In the genomic region with DNA sequence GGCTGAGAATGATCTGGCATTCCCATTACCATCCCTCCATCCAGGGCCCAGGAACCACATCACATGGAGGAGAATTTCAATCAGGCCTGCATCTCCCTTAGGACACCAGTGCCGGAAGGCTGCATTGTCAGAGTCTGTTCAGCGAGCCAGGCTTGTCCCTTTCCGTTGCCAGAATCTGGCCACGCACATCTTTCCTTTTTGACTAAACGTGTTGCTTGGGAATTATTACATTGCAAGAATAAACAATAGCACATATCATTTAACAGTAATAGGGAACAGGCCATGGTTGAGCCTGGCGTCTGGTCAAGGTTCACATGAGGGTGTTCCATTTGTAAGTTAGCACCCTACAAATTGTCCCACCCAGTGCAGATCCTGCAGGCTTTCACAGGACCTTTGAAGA, we compare ENCODE assay signal across 19 cellular contexts. TPM values are rescaled to one million over a fixed set of nuclear protein-coding genes. Genes with fewer than 3 reads are reported as not detected.
A peak's percentile ranks its signal among the peaks of the same experiment; 100 is the strongest.
DNase-seq lines count a peak whose midpoint lies in the region; ATAC-seq and TF ChIP-seq lines count a peak whose summit lies in the region.
"Had no signal": no experiment of that assay in that cellular context is flagged by ENCODE, and none has a peak within 500 bp of the region (broad histone marks: within the 10 kb centered on the region; RNA-seq: fewer than 3 reads in every experiment).

No MANE protein-coding gene starts in this region.

- intact Hi-C loops in heart left ventricle (cut with DNase I): loop anchor here in 2 of 10 donors (5.0 kb wide), 2 partner anchors 35 to 40 kb away; a partner anchor contains a TSS
- intact Hi-C loops in activated CD8-positive, alpha-beta T cell treated with anti-CD3 and anti-CD28 coated beads for 36 hours (cut with micrococcal nuclease): no loop called here

- peaks cover 5% of the 10 kb centered on the region for H3K36me3 Mint-ChIP-seq in neural progenitor cell
- no peaks in the 10 kb centered on the region for H3K36me3 Mint-ChIP-seq in activated naive CD8-positive, alpha-beta T cell treated with anti-CD3 and anti-CD28 coated beads, Interleukin-2, amount 50 U/mL, for 24 hours (ENCODE audit: low read depth)
- no peaks in the 10 kb centered on the region for H3K36me3 Mint-ChIP-seq in activated CD8-positive, alpha-beta T cell treated with anti-CD3 and anti-CD28 coated beads for 36 hours (ENCODE audit: low read depth)
- H3K36me3 Mint-ChIP-seq: CD4-positive, alpha-beta memory T cell had no signal

- peak overlapping the region; percentile 28 for H3K4me2 ChIP-seq in neural progenitor cell

- peaks cover 42% of the 10 kb centered on the region for H3F3A ChIP-seq in neural progenitor cell (ENCODE audit: low read depth)

- ATAC-seq in heart left ventricle: peak in 3 of 4 donors; percentile 74 to 76 (median 76)
- no peak for ATAC-seq in activated naive CD8-positive, alpha-beta T cell treated with anti-CD3 and anti-CD28 coated beads, Interleukin-2, amount 50 U/mL, for 24 hours
- ATAC-seq in activated CD8-positive, alpha-beta T cell treated with anti-CD3 and anti-CD28 coated beads for 36 hours: no peak
- ATAC-seq: PC-3 had no signal

- H3K36me3 ChIP-seq in heart left ventricle (peaks cover 0 to 12% (median 0%) of the 10 kb centered on the region in 9 donors), neural progenitor cell (no peaks in the 10 kb centered on the region), tibial nerve (no peaks in the 10 kb centered on the region)

- no peak overlapping the region for H3K27ac Mint-ChIP-seq in neural progenitor cell
- H3K27ac Mint-ChIP-seq in activated naive CD8-positive, alpha-beta T cell treated with anti-CD3 and anti-CD28 coated beads, Interleukin-2, amount 50 U/mL, for 24 hours: no peak overlapping the region
- H3K27ac Mint-ChIP-seq in activated CD8-positive, alpha-beta T cell treated with anti-CD3 and anti-CD28 coated beads for 36 hours: no peak overlapping the region
- H3K27ac Mint-ChIP-seq: B cell; CD4-positive, alpha-beta memory T cell; HFFc6 had no signal

- TF ChIP-seq EP300 in tibial nerve (IDR thresholded peaks at IDR 0.05): peak in 1 of 2 donors; percentile 27

- TF ChIP-seq CTCF in heart left ventricle (IDR thresholded peaks at IDR 0.05) (no peak), neural progenitor cell (IDR thresholded peaks at IDR 0.05) (no peak), tibial nerve (IDR thresholded peaks at IDR 0.05) (no peak)
- TF ChIP-seq CTCF in activated CD8-positive, alpha-beta T cell treated with anti-CD3 and anti-CD28 coated beads for 36 hours (IDR thresholded peaks at IDR 0.05): no peak

- H3K4me1 ChIP-seq in heart left ventricle (peaks cover 0 to 44% (median 11%) of the 10 kb centered on the region in 12 donors), neural progenitor cell (peaks cover 63% of the 10 kb centered on the region), tibial nerve (peaks cover 0 to 25% (median 0%) of the 10 kb centered on the region in 4 donors)

- H3K27me3 ChIP-seq in heart left ventricle: no peaks in the 10 kb centered on the region
- no peaks in the 10 kb centered on the region for H3K27me3 ChIP-seq in neural progenitor cell
- no peaks in the 10 kb centered on the region for H3K27me3 ChIP-seq in tibial nerve

- H3K27me3 Mint-ChIP-seq in neural progenitor cell (ENCODE audit: insufficient read depth, low read depth): no peaks in the 10 kb centered on the region
- no peaks in the 10 kb centered on the region for H3K27me3 Mint-ChIP-seq in activated naive CD8-positive, alpha-beta T cell treated with anti-CD3 and anti-CD28 coated beads, Interleukin-2, amount 50 U/mL, for 24 hours
- peaks cover under 1% of the 10 kb centered on the region for H3K27me3 Mint-ChIP-seq in activated CD8-positive, alpha-beta T cell treated with anti-CD3 and anti-CD28 coated beads for 36 hours
- H3K27me3 Mint-ChIP-seq: B cell had no signal

- WGBS in heart left ventricle, 4 donors: 52 to 72% (median 63%) methylated on average over 6 of the region's 6 CpGs
- 62 to 68% methylated on average over 6 of the region's 6 CpGs for WGBS in tibial nerve, 2 donors

- peaks cover 53% of the 10 kb centered on the region for H3K4me1 Mint-ChIP-seq in neural progenitor cell
- H3K4me1 Mint-ChIP-seq in activated naive CD8-positive, alpha-beta T cell treated with anti-CD3 and anti-CD28 coated beads, Interleukin-2, amount 50 U/mL, for 24 hours: no peaks in the 10 kb centered on the region
- no peaks in the 10 kb centered on the region for H3K4me1 Mint-ChIP-seq in activated CD8-positive, alpha-beta T cell treated with anti-CD3 and anti-CD28 coated beads for 36 hours (ENCODE audit: low read depth)
- H3K4me1 Mint-ChIP-seq: CD4-positive, alpha-beta memory T cell had no signal

- peaks cover 4% of the 10 kb centered on the region for H3K79me2 ChIP-seq in neural progenitor cell (ENCODE audit: low read depth)

- no peak overlapping the region for H3K9ac ChIP-seq in neural progenitor cell

- H3K27ac ChIP-seq in heart left ventricle (peak overlapping the region in 5 of 12 donors; percentile 4 to 32 (median 26)), neural progenitor cell (no peak overlapping the region), tibial nerve (peak overlapping the region in 1 of 4 donors; percentile 11)

- H3K4me3 ChIP-seq in heart left ventricle: no peak overlapping the region
- H3K4me3 ChIP-seq in neural progenitor cell: no peak overlapping the region
- no peak overlapping the region for H3K4me3 ChIP-seq in tibial nerve

- H3K9me3 ChIP-seq in heart left ventricle (no peaks in the 10 kb centered on the region), neural progenitor cell (ENCODE audit: low read depth) (no peaks in the 10 kb centered on the region), tibial nerve (no peaks in the 10 kb centered on the region)

- no peak overlapping the region for H2AFZ ChIP-seq in neural progenitor cell (replicated peaks)

- H3K9me3 Mint-ChIP-seq in neural progenitor cell: no peaks in the 10 kb centered on the region
- H3K9me3 Mint-ChIP-seq in activated naive CD8-positive, alpha-beta T cell treated with anti-CD3 and anti-CD28 coated beads, Interleukin-2, amount 50 U/mL, for 24 hours: no peaks in the 10 kb centered on the region
- H3K9me3 Mint-ChIP-seq in activated CD8-positive, alpha-beta T cell treated with anti-CD3 and anti-CD28 coated beads for 36 hours: no peaks in the 10 kb centered on the region
- H3K9me3 Mint-ChIP-seq: HFFc6 had no signal

- peaks cover 7% of the 10 kb centered on the region for H4K20me1 ChIP-seq in neural progenitor cell (ENCODE audit: low read depth)

- DNase-seq in cerebellar cortex (ENCODE audit: low spot score): peak; percentile 44
- DNase-seq in heart left ventricle: peak in 4 of 5 donors; percentile 32 to 50 (median 40)
- DNase-seq in neural progenitor cell (ENCODE audit: low spot score): no peak
- peak; percentile 16 to 51 for DNase-seq in tibial nerve (ENCODE audit: low spot score in 2 of 2)
- no peak for DNase-seq in activated naive CD8-positive, alpha-beta T cell treated with anti-CD3 and anti-CD28 coated beads, Interleukin-2, amount 50 U/mL, for 24 hours
- DNase-seq in kidney tubule cell (ENCODE audit: low spot score): no peak
- no peak for DNase-seq in activated CD8-positive, alpha-beta T cell treated with anti-CD3 and anti-CD28 coated beads for 36 hours
- DNase-seq: CD4-positive, alpha-beta memory T cell; DMS79 treated with DMSO at 0.1 percent for 48 hours; GF-D8; GOT3; HFFc6; KBM-7; NCI-H1092; NCI-H345; NCI-H526 treated with DMSO at 0.1 percent for 48 hours; NK-92 treated with Interleukin-12 subunit alpha and Interleukin-12 subunit beta, amount 100 ng/mL, for 24 hours; PC-3 had no signal

- H3K4me3 Mint-ChIP-seq in neural progenitor cell: no peak overlapping the region
- H3K4me3 Mint-ChIP-seq in activated naive CD8-positive, alpha-beta T cell treated with anti-CD3 and anti-CD28 coated beads, Interleukin-2, amount 50 U/mL, for 24 hours: no peak overlapping the region
- H3K4me3 Mint-ChIP-seq in activated CD8-positive, alpha-beta T cell treated with anti-CD3 and anti-CD28 coated beads for 36 hours: no peak overlapping the region
- H3K4me3 Mint-ChIP-seq: B cell; CD4-positive, alpha-beta memory T cell; HFFc6 had no signal

- no peak for TF ChIP-seq POLR2A in heart left ventricle (IDR thresholded peaks at IDR 0.05)
- no peak for TF ChIP-seq POLR2A in tibial nerve (IDR thresholded peaks at IDR 0.05)

- CTCF ChIA-PET in activated CD8-positive, alpha-beta T cell treated with anti-CD3 and anti-CD28 coated beads for 36 hours (lab: Charles Lee): no interaction called here

- POLR2A ChIA-PET in activated CD8-positive, alpha-beta T cell treated with anti-CD3 and anti-CD28 coated beads for 36 hours (lab: Charles Lee): no interaction called here

RNA-seq across cellular contexts. Expression of a gene that starts 42.8 kb away (rescaled TPM):
- total RNA-seq in heart left ventricle (10 to 100 TPM; 14.6 to 24.9 (median 16.5) TPM), neural progenitor cell (ENCODE audit: low replicate concordance) (11.0 and 12.6 TPM in 2 replicates), tibial nerve (10 to 100 TPM in 1 of 4 donors, 1 to 10 TPM in 3; 6.0 to 18.4 (median 6.7) TPM)
- 10 to 100 TPM; 10.6 to 11.4 TPM for polyA plus RNA-seq in heart left ventricle
- total RNA-seq in activated CD8-positive, alpha-beta T cell treated with anti-CD3 and anti-CD28 coated beads for 36 hours: 1 to 10 TPM in 1 of 2 experiments, under 1 TPM in 1; 0.77 to 1.1 TPM
- total RNA-seq: CD4-positive, alpha-beta memory T cell had no signal

Comparison
In these comparisons a context has a peak if more than half of its experiments do, and no peak if none do; other contexts are left out.
1. DNase-seq: peak in cerebellar cortex (single experiment), heart left ventricle (4 of 5) and tibial nerve (2 of 2); none in neural progenitor cell (single experiment), activated naive CD8-positive, alpha-beta T cell treated with anti-CD3 and anti-CD28 coated beads, Interleukin-2, amount 50 U/mL, for 24 hours (single experiment), kidney tubule cell (single experiment) and activated CD8-positive, alpha-beta T cell treated with anti-CD3 and anti-CD28 coated beads for 36 hours (single experiment).
2. ATAC-seq: peak in heart left ventricle (3 of 4); none in activated naive CD8-positive, alpha-beta T cell treated with anti-CD3 and anti-CD28 coated beads, Interleukin-2, amount 50 U/mL, for 24 hours (single experiment) and activated CD8-positive, alpha-beta T cell treated with anti-CD3 and anti-CD28 coated beads for 36 hours (single experiment).